ENCODE assay signal across 10 cellular contexts in the genomic region with DNA sequence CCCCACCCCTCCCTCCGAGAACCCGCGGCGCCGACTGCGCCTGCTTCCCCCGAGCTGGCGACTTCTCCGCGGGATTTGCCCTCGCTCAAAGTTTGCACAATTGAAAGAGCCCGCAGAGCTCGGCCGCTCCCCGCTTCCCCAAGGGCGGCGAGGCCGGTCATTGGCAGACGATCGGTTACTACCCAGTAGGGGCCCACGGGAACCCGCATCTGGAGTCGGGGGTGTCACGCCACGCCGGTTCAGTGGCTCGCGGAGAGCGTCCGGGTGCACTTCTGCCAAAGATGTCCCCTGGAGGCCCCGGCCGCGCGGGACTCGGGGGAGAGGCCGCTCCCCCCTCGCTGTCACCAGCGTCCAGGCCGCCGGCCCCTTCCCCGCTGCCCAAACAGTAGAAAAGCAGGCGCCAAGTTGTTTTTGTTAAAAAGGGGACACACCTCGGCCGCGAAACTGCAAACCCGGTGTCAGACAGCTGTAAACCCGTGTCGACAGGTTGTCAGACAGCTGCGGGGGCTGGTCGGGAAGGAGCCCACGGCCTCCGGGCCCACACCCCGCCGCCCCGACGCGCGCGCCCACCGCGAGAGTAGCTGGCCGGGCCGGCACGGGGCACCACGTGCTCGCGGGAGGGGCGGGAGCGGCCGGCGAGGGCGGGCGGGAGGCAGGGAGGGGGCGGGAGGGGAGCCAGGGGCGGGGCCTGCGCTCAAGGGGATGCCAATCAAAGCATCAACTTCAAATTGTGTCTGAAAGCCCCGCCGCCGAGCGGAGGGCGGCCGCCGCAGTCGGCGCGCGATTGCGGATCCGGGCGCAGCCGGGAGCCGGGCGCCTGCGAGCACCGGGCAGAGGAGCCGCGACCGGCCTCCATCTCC. TPM values are rescaled to one million over a fixed set of nuclear protein-coding genes. Genes with fewer than 3 reads are reported as not detected.
DNase-seq lines count a peak whose midpoint lies in the region; ATAC-seq and TF ChIP-seq lines count a peak whose summit lies in the region.
"Had no signal": no experiment of that assay in that cellular context is flagged by ENCODE, and none has a peak within 500 bp of the region (broad histone marks: within the 10 kb centered on the region; RNA-seq: fewer than 3 reads in every experiment).

A gene (plus strand): TSS at position 731 of the 860 bp plus-strand sequence. CDS start 274 bp downstream, outside the sequence.

- H2AK5ac ChIP-seq in trophoblast cell (ENCODE audit: low read length): no peak within 1 kb of the TSS

- H3K36me3 ChIP-seq in NT2/D1 (ENCODE audit: insufficient read depth, insufficient read length, low read length) (no peaks in the 10 kb centered on the region), trophoblast cell (ENCODE audit: control insufficient read depth in 1 of 2, insufficient read depth in 2 of 2, low read length in 2 of 2) (no peaks in the 10 kb centered on the region)

- H3K27ac Mint-ChIP-seq in endothelial cell (ENCODE audit: unreplicated experiment): no peak within 1 kb of the TSS
- H3K27ac Mint-ChIP-seq: activated CD4-positive, alpha-beta T cell treated with anti-CD3 and anti-CD28 coated beads for 36 hours; stimulated activated memory B cell treated with anti-CD40 and anti-IgM and Interleukin-4, amounts not matched to agents 10 μg/mL and 1 μg/mL and 100 μg/mL, for 72 hours had no signal

- peaks cover 81% of the 10 kb centered on the region for H3K27me3 ChIP-seq in NT2/D1 (ENCODE audit: insufficient read depth, insufficient read length)
- peaks cover 95% of the 10 kb centered on the region for H3K27me3 ChIP-seq in trophoblast cell (ENCODE audit: insufficient read depth, low read length)

- peak within 1 kb of the TSS; percentile 26 for H2AFZ ChIP-seq in trophoblast cell (ENCODE audit: insufficient read depth, low read length, poor library complexity)

- in situ Hi-C loops in G401 (cut with HindIII; ENCODE audit: low sequenced_read_pairs): no loop called here

- H2BK120ac ChIP-seq in trophoblast cell (ENCODE audit: insufficient read depth, low read length, poor library complexity): no peak within 1 kb of the TSS

- no peak within 1 kb of the TSS for H3K23ac ChIP-seq in trophoblast cell (ENCODE audit: low read length)

- H3K18ac ChIP-seq in trophoblast cell (ENCODE audit: low read length): no peak within 1 kb of the TSS

- H3K4me1 ChIP-seq in NT2/D1 (ENCODE audit: insufficient read depth, insufficient read length): peaks cover 8% of the 10 kb centered on the region
- peaks cover 4 to 10% of the 10 kb centered on the region in 2 experiments for H3K4me1 ChIP-seq in trophoblast cell (ENCODE audit: control insufficient read depth in 1 of 2, insufficient read depth in 2 of 2, low read length in 2 of 2)

- no peaks in the 10 kb centered on the region for H3K79me2 ChIP-seq in trophoblast cell (ENCODE audit: control insufficient read depth, insufficient read depth, low read length, poor library complexity)

- peaks cover 6% of the 10 kb centered on the region for H3K9me3 Mint-ChIP-seq in endothelial cell (ENCODE audit: unreplicated experiment)

- H3K9ac ChIP-seq in NT2/D1 (ENCODE audit: insufficient read length, low read depth) (peak within 1 kb of the TSS; percentile 77), trophoblast cell (ENCODE audit: low read length) (no peak within 1 kb of the TSS)

- H3K27ac ChIP-seq in trophoblast cell (ENCODE audit: low read depth, low read length): no peak within 1 kb of the TSS

- H2BK5ac ChIP-seq in trophoblast cell (ENCODE audit: low read depth, low read length, poor library complexity): no peak within 1 kb of the TSS

- H3K14ac ChIP-seq in trophoblast cell (ENCODE audit: low read length): no peak within 1 kb of the TSS

- no peak within 1 kb of the TSS for H2BK12ac ChIP-seq in trophoblast cell (ENCODE audit: low read length)

- H3K79me1 ChIP-seq in trophoblast cell (ENCODE audit: low read length): no peaks in the 10 kb centered on the region

- H3K4me3 ChIP-seq in NT2/D1 (ENCODE audit: insufficient read length, low read depth) (peak within 1 kb of the TSS; percentile 59), trophoblast cell (ENCODE audit: low read depth, low read length) (no peak within 1 kb of the TSS)

- H3K9me3 ChIP-seq in NT2/D1 (ENCODE audit: insufficient read depth, low read length) (no peaks in the 10 kb centered on the region), trophoblast cell (ENCODE audit: insufficient read depth, low read depth, low read length) (peaks cover 7% of the 10 kb centered on the region)

- ATAC-seq in GM21786 (IDR thresholded peaks at IDR 0.05; ENCODE audit: unreplicated experiment): no peak
- ATAC-seq: stimulated activated memory B cell treated with anti-CD40 and anti-IgM and Interleukin-4, amounts not matched to agents 10 μg/mL and 1 μg/mL and 100 μg/mL, for 72 hours had no signal

- no peak within 1 kb of the TSS for H3K4me3 Mint-ChIP-seq in endothelial cell (ENCODE audit: unreplicated experiment)
- H3K4me3 Mint-ChIP-seq: activated CD4-positive, alpha-beta T cell treated with anti-CD3 and anti-CD28 coated beads for 36 hours; stimulated activated memory B cell treated with anti-CD40 and anti-IgM and Interleukin-4, amounts not matched to agents 10 μg/mL and 1 μg/mL and 100 μg/mL, for 72 hours had no signal

- WGBS in trophoblast cell (ENCODE audit: extremely low coverage, insufficient coverage, insufficient read length): no CpG with 5 or more reads among the region's 98 CpGs

- no peak for TF ChIP-seq CTCF in endothelial cell (IDR thresholded peaks at IDR 0.05; ENCODE audit: unreplicated experiment)

- peaks cover 10% of the 10 kb centered on the region for H3K4me1 Mint-ChIP-seq in endothelial cell (ENCODE audit: unreplicated experiment)

- H3K4ac ChIP-seq in trophoblast cell (ENCODE audit: low read depth, low read length): no peak within 1 kb of the TSS

- peaks cover 3% of the 10 kb centered on the region for H3K36me3 Mint-ChIP-seq in endothelial cell (ENCODE audit: low read depth, unreplicated experiment)
- H3K36me3 Mint-ChIP-seq: stimulated activated memory B cell treated with anti-CD40 and anti-IgM and Interleukin-4, amounts not matched to agents 10 μg/mL and 1 μg/mL and 100 μg/mL, for 72 hours had no signal

- H4K91ac ChIP-seq in trophoblast cell (ENCODE audit: low read depth, low read length): no peak within 1 kb of the TSS

- peak; percentile 3 for DNase-seq in G401 (ENCODE audit: low spot score)
- no peak for DNase-seq in NT2/D1 (ENCODE audit: low read depth, low spot score)
- peak; percentile 48 for DNase-seq in globus pallidus (ENCODE audit: low spot score)
- DNase-seq in trophoblast cell: no peak
- DNase-seq in activated T-cell treated with anti-CD3 and anti-CD28 coated beads, Interleukin-2, amount 50 U/mL, for 1 hour: no peak
- no peak for DNase-seq in HPDE6-E6E7 (ENCODE audit: extremely low spot score)
- no peak for DNase-seq in endothelial cell (ENCODE audit: low spot score)
- DNase-seq: activated CD4-positive, alpha-beta T cell treated with anti-CD3 and anti-CD28 coated beads for 36 hours had no signal

- H4K12ac ChIP-seq in trophoblast cell (ENCODE audit: low read depth, low read length): no peak within 1 kb of the TSS

- H4K8ac ChIP-seq in trophoblast cell (ENCODE audit: low read depth, low read length): no peak within 1 kb of the TSS

- peak within 1 kb of the TSS; percentile 50 for H3K4me2 ChIP-seq in trophoblast cell (ENCODE audit: low read length)

- peaks cover 36% of the 10 kb centered on the region for H3K27me3 Mint-ChIP-seq in endothelial cell (ENCODE audit: unreplicated experiment)

RNA-seq across cellular contexts. Expression of the gene that starts here (rescaled TPM):
- total RNA-seq in G401 (2014; rRNA removed; shearing (Covaris generic)): not detected in 2 replicates
- 0.21 and 0.26 TPM in 2 replicates for polyA plus RNA-seq in trophoblast cell (2013)
- not detected for total RNA-seq in endothelial cell (ENCODE audit: unreplicated experiment)
- total RNA-seq: activated CD4-positive, alpha-beta T cell treated with anti-CD3 and anti-CD28 coated beads for 36 hours had no signal

Comparison
In these comparisons a context has a peak if more than half of its experiments do, and no peak if none do; other contexts are left out.
1. Peak in DNase-seq in G401; RNA of the gene not detected or under 1 TPM.